Comparison of ENCODE assay signal across 20 cellular contexts in genomic region chr2:104570259-104570658, GRCh38.
"Had no signal": no experiment of that assay in that cellular context is flagged by ENCODE, and none has a peak within 500 bp of the region (broad histone marks: within the 10 kb centered on the region; RNA-seq: fewer than 3 reads in every experiment).

No MANE protein-coding gene starts in this region.

- H3K27me3 Mint-ChIP-seq: dendritic cell treated with granulocyte-macrophage colony-stimulating factor and Interleukin-4, amounts not matched to agents 40 ng/mL and 50 ng/mL, for 4 days; effector memory CD8-positive, alpha-beta T cell had no signal

- H3K4me3 Mint-ChIP-seq: dendritic cell treated with granulocyte-macrophage colony-stimulating factor and Interleukin-4, amounts not matched to agents 40 ng/mL and 50 ng/mL, for 4 days; effector memory CD8-positive, alpha-beta T cell; endodermal cell; mesothelial cell of epicardium had no signal

- H3K4me3 ChIP-seq: colonic mucosa, gastroesophageal sphincter, heart left ventricle, hepatocyte, left lung, lower lobe of right lung, mucosa of descending colon had no signal

- DNase-seq: colonic mucosa; cortex of kidney; effector CD8-positive, alpha-beta T cell; effector memory CD8-positive, alpha-beta T cell; endodermal cell; erythroblast; foreskin keratinocyte; heart left ventricle; hypothalamus; left cardiac atrium; left lung; left ventricle myocardium superior; lower lobe of right lung; mesenchymal stem cell; mucosa of descending colon had no signal

- H3K36me3 Mint-ChIP-seq: mesothelial cell of epicardium had no signal

- H3K9me3 ChIP-seq: colonic mucosa, gastroesophageal sphincter, heart left ventricle, left lung, lower lobe of right lung, mucosa of descending colon had no signal

- H3K27me3 ChIP-seq: colonic mucosa, foreskin keratinocyte, gastroesophageal sphincter, heart left ventricle, hepatocyte, left lung had no signal

- H3K27ac Mint-ChIP-seq: dendritic cell treated with granulocyte-macrophage colony-stimulating factor and Interleukin-4, amounts not matched to agents 40 ng/mL and 50 ng/mL, for 4 days; effector memory CD8-positive, alpha-beta T cell; endodermal cell; mesothelial cell of epicardium had no signal

- H3K27ac ChIP-seq: colonic mucosa, epithelial cell of prostate, foreskin keratinocyte, gastroesophageal sphincter, heart left ventricle, hepatocyte, left lung, lower lobe of right lung had no signal

- H3K4me1 ChIP-seq: colonic mucosa, foreskin keratinocyte, gastroesophageal sphincter, heart left ventricle, left lung, lower lobe of right lung had no signal

- H3K4me2 ChIP-seq: hepatocyte had no signal

- H2AFZ ChIP-seq: hepatocyte had no signal

- H3K36me3 ChIP-seq: colonic mucosa, gastroesophageal sphincter, heart left ventricle, left lung, lower lobe of right lung had no signal

- H3K9me3 Mint-ChIP-seq: dendritic cell treated with granulocyte-macrophage colony-stimulating factor and Interleukin-4, amounts not matched to agents 40 ng/mL and 50 ng/mL, for 4 days; endodermal cell; mesothelial cell of epicardium had no signal

- H3K4me1 Mint-ChIP-seq: endodermal cell, mesothelial cell of epicardium had no signal
